ENCODE assay signal across 29 cellular contexts in genomic region chr5:116524966-116525365, GRCh38. TPM values are rescaled to one million over a fixed set of nuclear protein-coding genes. Genes with fewer than 3 reads are reported as not detected.
A peak's percentile ranks its signal among the peaks of the same experiment; 100 is the strongest.
DNase-seq lines count a peak whose midpoint lies in the region; ATAC-seq lines count a peak whose summit lies in the region.
"Had no signal": no experiment of that assay in that cellular context is flagged by ENCODE, and none has a peak within 500 bp of the region (broad histone marks: within the 10 kb centered on the region; RNA-seq: fewer than 3 reads in every experiment).

No MANE protein-coding gene starts in this region.

- H3K9ac ChIP-seq in HUES6 (ENCODE audit: low read length) (no peak overlapping the region), trophoblast cell (ENCODE audit: low read length) (no peak overlapping the region)
- H3K9ac ChIP-seq: BLaER1 had no signal

- ATAC-seq in left lobe of liver = peak; percentile 61
- ATAC-seq: stimulated activated memory B cell treated with anti-CD40 and anti-IgM and Interleukin-4, amounts not matched to agents 10 μg/mL and 1 μg/mL and 100 μg/mL, for 72 hours had no signal

- H3K18ac ChIP-seq in trophoblast cell (ENCODE audit: low read length) = no peak overlapping the region

- H4K91ac ChIP-seq in trophoblast cell (ENCODE audit: low read depth, low read length) = no peak overlapping the region

- H2AK5ac ChIP-seq in trophoblast cell (ENCODE audit: low read length) = no peak overlapping the region

- H2BK120ac ChIP-seq in trophoblast cell (ENCODE audit: insufficient read depth, low read length, poor library complexity) = no peak overlapping the region

- H3K4me1 ChIP-seq in HUES6 (ENCODE audit: control insufficient read depth, insufficient read depth, low read length) (peaks cover 95% of the 10 kb centered on the region), trophoblast cell (ENCODE audit: control insufficient read depth in 1 of 2, insufficient read depth in 2 of 2, low read length in 2 of 2) (peaks cover 4 to 11% of the 10 kb centered on the region in 2 experiments)

- H3K79me2 ChIP-seq in trophoblast cell (ENCODE audit: control insufficient read depth, insufficient read depth, low read length, poor library complexity) = peaks cover 18% of the 10 kb centered on the region

- H2BK12ac ChIP-seq in trophoblast cell (ENCODE audit: low read length) = no peak overlapping the region

- no peak overlapping the region for H3K14ac ChIP-seq in trophoblast cell (ENCODE audit: low read length)

- no peak overlapping the region for H3K4me2 ChIP-seq in trophoblast cell (ENCODE audit: low read length)
- H3K4me2 ChIP-seq: BLaER1 had no signal

- DNase-seq in NCI-H82 (lab: John Stamatoyannopoulos, UW) (peak; percentile 19), left lobe of liver (ENCODE audit: low spot score) (no peak), trophoblast cell (no peak), NCI-H446 (lab: John Stamatoyannopoulos, UW) (no peak), SIG-M5 (lab: John Stamatoyannopoulos, UW) (no peak), NCI-H128 (lab: John Stamatoyannopoulos, UW; ENCODE audit: unreplicated experiment) (no peak), substantia nigra (lab: John Stamatoyannopoulos, UW) (no peak)
- DNase-seq: activated CD4-positive, alpha-beta T cell treated with anti-CD3 and anti-CD28 coated beads, Interleukin-2, amount 10 ng/mL, durations not matched to agents 7 days and 5 days; activated effector memory CD4-positive, alpha-beta T cell treated with Interleukin-2 at 50 U/mL for 16 hours; activated naive CD8-positive, alpha-beta T cell treated with anti-CD3 and anti-CD28 coated beads for 36 hours; activated T-cell treated with anti-CD3 and anti-CD28 coated beads, Interleukin-2, amount 50 U/mL, for 1 hour; aorta; effector memory CD4-positive, alpha-beta T cell; left ventricle myocardium inferior; MM.1S; naive B cell; NCI-H1417 treated with DMSO at 0.1 percent for 48 hours; NCI-H2081 treated with DMSO at 0.1 percent for 48 hours; NCI-H510A; SW 1271; T-helper 9 cell; WERI-Rb-1 had no signal

- no peak overlapping the region for H2BK5ac ChIP-seq in trophoblast cell (ENCODE audit: low read depth, low read length, poor library complexity)

- H4K8ac ChIP-seq in trophoblast cell (ENCODE audit: low read depth, low read length) = no peak overlapping the region

- H2AFZ ChIP-seq in trophoblast cell (ENCODE audit: insufficient read depth, low read length, poor library complexity) = no peak overlapping the region

- no CpG with 5 or more reads among the region's 2 CpGs for WGBS in trophoblast cell (ENCODE audit: extremely low coverage, insufficient coverage, insufficient read length)

- H3K4ac ChIP-seq in trophoblast cell (ENCODE audit: low read depth, low read length) = peak overlapping the region; percentile 72

- H4K12ac ChIP-seq in trophoblast cell (ENCODE audit: low read depth, low read length) = no peak overlapping the region

- H3K23ac ChIP-seq in trophoblast cell (ENCODE audit: low read length) = no peak overlapping the region

- H3K9me3 ChIP-seq in HUES6 (ENCODE audit: control insufficient read depth, insufficient read depth, low read depth, low read length) = no peaks in the 10 kb centered on the region
- H3K9me3 ChIP-seq in trophoblast cell (ENCODE audit: insufficient read depth, low read depth, low read length) = no peaks in the 10 kb centered on the region
- H3K9me3 ChIP-seq: BLaER1, HAP-1, left ventricle myocardium inferior, SJCRH30 had no signal

- H3K27me3 ChIP-seq in HUES6 (ENCODE audit: control insufficient read depth, insufficient read depth, low read length) (no peaks in the 10 kb centered on the region), trophoblast cell (ENCODE audit: insufficient read depth, low read length) (no peaks in the 10 kb centered on the region)
- H3K27me3 ChIP-seq: BLaER1, SJCRH30 had no signal

- H3K27ac ChIP-seq in HUES6 (ENCODE audit: low read depth, low read length) (peak overlapping the region; percentile 20; the same call in 1 of the 2 replicates), trophoblast cell (ENCODE audit: low read depth, low read length) (no peak overlapping the region), substantia nigra (ENCODE audit: low read depth, low read length, poor library complexity, severe bottlenecking) (no peak overlapping the region)
- H3K27ac ChIP-seq: BLaER1, coronary artery, left ventricle myocardium inferior, SJCRH30, WERI-Rb-1 had no signal

- H3K4me3 ChIP-seq in HUES6 (ENCODE audit: low read depth, low read length) (no peak overlapping the region), trophoblast cell (ENCODE audit: low read depth, low read length) (no peak overlapping the region)
- H3K4me3 ChIP-seq: BLaER1, coronary artery, HAP-1, left ventricle myocardium inferior, SJCRH30 had no signal

- no peaks in the 10 kb centered on the region for H3K79me1 ChIP-seq in trophoblast cell (ENCODE audit: low read length)

- H3K36me3 ChIP-seq in HUES6 (ENCODE audit: control insufficient read depth, insufficient read depth, low read length) = peaks cover 12% of the 10 kb centered on the region
- H3K36me3 ChIP-seq in trophoblast cell (ENCODE audit: control insufficient read depth in 1 of 2, insufficient read depth in 2 of 2, low read length in 2 of 2) = no peaks in the 10 kb centered on the region
- H3K36me3 ChIP-seq: BLaER1, HAP-1, left ventricle myocardium inferior, WERI-Rb-1 had no signal

RNA-seq across cellular contexts. Expression of gene SEMA6A, which starts 49.7 kb away (rescaled TPM):
- 7.9 TPM for total RNA-seq in left lobe of liver
- polyA plus RNA-seq in trophoblast cell (2013) = 559 and 563 TPM in 2 replicates
- total RNA-seq: activated CD4-positive, alpha-beta T cell treated with anti-CD3 and anti-CD28 coated beads, Interleukin-2, amount 10 ng/mL, durations not matched to agents 7 days and 5 days; activated CD8-positive, alpha-beta memory T cell treated with anti-CD3 and anti-CD28 coated beads for 36 hours; activated naive CD8-positive, alpha-beta T cell treated with anti-CD3 and anti-CD28 coated beads for 36 hours had no signal
